Comparison of ENCODE assay signal across 1 cellular context in genomic region chr7:152697268-152697974, GRCh38.
A peak's percentile ranks its signal among the peaks of the same experiment; 100 is the strongest.
TF ChIP-seq lines count a peak whose summit lies in the region.

No MANE protein-coding gene starts in this region.

TF ChIP-seq in HepG2, 621 proteins besides CTCF, POLR2A, EP300 and RAD21 (continued from another document):
- TF ChIP-seq ZNF362 (CRISPR knock-in tag; IDR thresholded peaks at IDR 0.05; ENCODE audit: borderline replicate concordance) = peak; percentile 38; the same call in 1 of the 2 replicates
